ENCODE assay signal across 17 cellular contexts in genomic region chr17:16129844-16130243, GRCh38.
DNase-seq lines count a peak whose midpoint lies in the region; ATAC-seq and TF ChIP-seq lines count a peak whose summit lies in the region.
"Had no signal": no experiment of that assay in that cellular context is flagged by ENCODE, and none has a peak within 500 bp of the region (broad histone marks: within the 10 kb centered on the region; RNA-seq: fewer than 3 reads in every experiment).

No MANE protein-coding gene starts in this region.

- TF ChIP-seq CTCF in right atrium auricular region (IDR thresholded peaks at IDR 0.05) (no peak), adrenal gland (IDR thresholded peaks at IDR 0.05) (no peak), mesothelial cell of epicardium (IDR thresholded peaks at IDR 0.05; ENCODE audit: unreplicated experiment) (no peak)

- H3K36me3 ChIP-seq in right atrium auricular region (peaks cover 23% of the 10 kb centered on the region), adrenal gland (replicated peaks in 1 of 2) (peaks cover 0 to 13% of the 10 kb centered on the region in 2 donors)

- no peaks in the 10 kb centered on the region for H3K9me3 Mint-ChIP-seq in mesothelial cell of epicardium
- H3K9me3 Mint-ChIP-seq: CD4-positive, CD25-positive, alpha-beta regulatory T cell; HFFc6 had no signal

- intact Hi-C loops in left ventricle myocardium superior (cut with micrococcal nuclease): no loop called here
- intact Hi-C loops in adrenal gland (cut with DNase I): no loop called here

- ATAC-seq in left ventricle myocardium superior (peak; percentile 45), GM18873 (IDR thresholded peaks at IDR 0.05; ENCODE audit: low FRiP score, unreplicated experiment) (no peak), HG03196 (IDR thresholded peaks at IDR 0.05; ENCODE audit: unreplicated experiment) (no peak)
- ATAC-seq: Right ventricle myocardium inferior had no signal

- WGBS in adrenal gland, 4 donors: 93 to 98% (median 95%) methylated on average over 2 of the region's 2 CpGs

- H3K4me1 ChIP-seq in right atrium auricular region: no peaks in the 10 kb centered on the region
- peaks cover 0 to 10% of the 10 kb centered on the region in 2 donors for H3K4me1 ChIP-seq in adrenal gland (replicated peaks in 1 of 2)

- H3K27ac Mint-ChIP-seq in mesothelial cell of epicardium: peak overlapping the region; percentile 7
- H3K27ac Mint-ChIP-seq: HFFc6 had no signal

- peaks cover 10% of the 10 kb centered on the region for H3K4me1 Mint-ChIP-seq in mesothelial cell of epicardium

- H3K27me3 Mint-ChIP-seq in mesothelial cell of epicardium (ENCODE audit: low read depth): no peaks in the 10 kb centered on the region
- H3K27me3 Mint-ChIP-seq: CD4-positive, CD25-positive, alpha-beta regulatory T cell had no signal

- peaks cover 4% of the 10 kb centered on the region for H3K36me3 Mint-ChIP-seq in mesothelial cell of epicardium

- no peak for DNase-seq in left ventricle myocardium superior
- DNase-seq in right atrium auricular region (ENCODE audit: low spot score): no peak
- DNase-seq in adrenal gland: no peak
- DNase-seq in mesothelial cell of epicardium (ENCODE audit: low spot score in 2 of 2, unreplicated experiment in 2 of 2): no peak
- DNase-seq in NK-92 (lab: John Stamatoyannopoulos, UW; ENCODE audit: unreplicated experiment): no peak
- DNase-seq in nucleus accumbens (lab: John Stamatoyannopoulos, UW): no peak
- DNase-seq: AML-193; CD4-positive, CD25-positive, alpha-beta regulatory T cell; HFFc6; KG1; NCI-H1092; NCI-H2107; NCI-H345; NCI-H526 treated with DMSO at 0.1 percent for 48 hours had no signal

- H3K4me3 ChIP-seq in right atrium auricular region: no peak overlapping the region
- no peak overlapping the region for H3K4me3 ChIP-seq in adrenal gland

- H3K27me3 ChIP-seq in right atrium auricular region (no peaks in the 10 kb centered on the region), adrenal gland (no peaks in the 10 kb centered on the region)

- no peak for TF ChIP-seq POLR2A in adrenal gland (IDR thresholded peaks at IDR 0.05)

- no peak overlapping the region for H3K4me3 Mint-ChIP-seq in mesothelial cell of epicardium
- H3K4me3 Mint-ChIP-seq: CD4-positive, CD25-positive, alpha-beta regulatory T cell; HFFc6 had no signal

- no peak overlapping the region for H3K27ac ChIP-seq in right atrium auricular region
- H3K27ac ChIP-seq in adrenal gland: peak overlapping the region in 4 of 5 donors; percentile 2 to 53 (median 22)

- no peaks in the 10 kb centered on the region for H3K9me3 ChIP-seq in right atrium auricular region
- no peaks in the 10 kb centered on the region for H3K9me3 ChIP-seq in adrenal gland (replicated peaks in 1 of 3)

Comparison
In these comparisons a context has a peak if more than half of its experiments do, and no peak if none do; other contexts are left out.
1. H3K27ac ChIP-seq: peak in adrenal gland (4 of 5); none in right atrium auricular region (0 of 2).